ENCODE assay signal across 27 cellular contexts in the genomic region with DNA sequence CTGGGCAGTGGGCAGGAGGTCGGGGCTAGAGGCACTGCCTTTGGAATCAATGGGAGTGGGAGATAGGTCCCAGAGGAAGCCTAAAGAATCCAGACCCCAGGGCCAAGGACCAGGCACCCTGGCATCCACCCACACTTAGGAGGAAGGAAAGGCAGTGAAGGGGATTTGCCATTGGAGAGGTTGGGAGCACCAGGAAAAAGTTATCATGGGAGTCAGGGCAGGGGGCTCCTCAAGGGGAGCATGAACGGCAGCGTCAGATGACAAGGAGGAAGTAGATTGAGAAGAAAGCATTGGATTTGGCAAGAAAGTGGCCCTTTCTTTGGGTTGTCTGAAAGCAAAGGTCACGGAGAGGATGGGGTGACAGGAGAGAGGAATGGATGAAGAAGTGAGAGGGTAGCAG.
"Had no signal": no experiment of that assay in that cellular context is flagged by ENCODE, and none has a peak within 500 bp of the region (broad histone marks: within the 10 kb centered on the region; RNA-seq: fewer than 3 reads in every experiment).

No MANE protein-coding gene starts in this region.

- ATAC-seq: left colon; left lung; lower lobe of right lung; mucosa of descending colon; naive thymus-derived CD4-positive, alpha-beta T cell; pancreas; right cardiac atrium; sciatic nerve; stimulated activated naive B cell treated with anti-CD40 and anti-IgM and Interleukin-4, amounts not matched to agents 10 μg/mL and 1 μg/mL and 100 μg/mL, for 72 hours; stimulated activated naive CD8-positive, alpha-beta T cell treated with anti-CD3 and anti-CD28 coated beads, Interleukin-15, Interleukin-2, amounts not matched to agents 100 U/mL and 50 U/mL, for 24 hours; upper lobe of right lung had no signal

- H3K9me3 ChIP-seq: left lung, lower lobe of right lung, mucosa of descending colon, pancreas, prostate gland, stomach, testis, thyroid gland, transverse colon, upper lobe of right lung had no signal

- H3K27me3 ChIP-seq: left lung, pancreas, stomach, testis, thyroid gland, transverse colon, upper lobe of right lung had no signal

- DNase-seq: hypothalamus; immature natural killer cell; kidney; left colon; left lung; lower lobe of right lung; mammary epithelial cell; midbrain; mucosa of descending colon; naive thymus-derived CD4-positive, alpha-beta T cell; pancreas; posterior cingulate gyrus; retina; small intestine; stimulated activated CD4-positive, alpha-beta T cell treated with anti-CD3 and anti-CD28 coated beads, Interleukin-15, amount 100 ng/mL, for 24 hours; stimulated activated CD4-positive, alpha-beta T cell treated with anti-CD3 and anti-CD28 coated beads, Interleukin-2, amount 100 ng/mL, for 24 hours; stimulated activated CD4-positive, alpha-beta T cell treated with anti-CD3 and anti-CD28 coated beads, Interleukin-4, amount 100 ng/mL, for 1 hour; stimulated activated naive B cell treated with anti-CD40 and anti-IgM and Interleukin-4, amounts not matched to agents 10 μg/mL and 1 μg/mL and 100 μg/mL, for 72 hours; stimulated activated naive CD8-positive, alpha-beta T cell treated with anti-CD3 and anti-CD28 coated beads, Interleukin-15, Interleukin-2, amounts not matched to agents 100 U/mL and 50 U/mL, for 24 hours; stomach; testis; thyroid gland; transverse colon; upper lobe of right lung had no signal

- H3K27ac ChIP-seq: left lung, lower lobe of right lung, pancreas, prostate gland, stomach, testis, thyroid gland, transverse colon, upper lobe of right lung had no signal

- H3K4me1 ChIP-seq: left lung, pancreas, prostate gland, stomach, transverse colon, upper lobe of right lung had no signal

- H3K36me3 ChIP-seq: left lung, lower lobe of right lung, pancreas, prostate gland, stomach, thyroid gland, transverse colon, upper lobe of right lung had no signal

- H3K4me3 ChIP-seq: left lung, lower lobe of right lung, mucosa of descending colon, pancreas, prostate gland, stomach, testis, thyroid gland, transverse colon, upper lobe of right lung had no signal
